In the genomic region with DNA sequence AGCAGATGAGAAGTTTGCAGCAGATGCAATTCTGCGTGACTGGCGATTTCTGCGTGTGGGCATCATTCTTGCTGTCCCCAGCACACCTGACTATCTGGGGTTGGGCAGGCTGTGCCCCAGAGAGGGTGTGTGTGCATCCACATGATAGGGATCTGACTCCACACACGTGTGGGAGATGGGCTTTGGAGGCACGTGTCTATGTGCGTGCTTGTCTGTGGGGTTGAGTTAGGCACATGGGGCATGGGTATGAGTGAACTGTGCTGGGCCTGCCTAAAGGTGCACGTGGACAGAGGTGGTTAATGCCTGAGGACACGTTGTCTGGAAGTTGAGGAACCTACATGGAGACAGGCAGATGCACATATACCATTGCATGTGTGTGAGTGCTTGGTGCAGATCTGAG, we compare ENCODE assay signal across 1 cellular context.
TF ChIP-seq lines count a peak whose summit lies in the region.

No MANE protein-coding gene starts in this region.

TF ChIP-seq in K562, 482 proteins besides CTCF, POLR2A, EP300 and RAD21:
- TF ChIP-seq ZNF224 (CRISPR knock-in tag; IDR thresholded peaks at IDR 0.05) (no peak), RUNX1 (IDR thresholded peaks at IDR 0.05; ENCODE audit: low read depth) (no peak), FOXJ3 (CRISPR knock-in tag; IDR thresholded peaks at IDR 0.05) (no peak), TRIM28 (IDR thresholded peaks at IDR 0.05) (no peak), TGIF2 (CRISPR knock-in tag; IDR thresholded peaks at IDR 0.05) (no peak), SAP30 (IDR thresholded peaks at IDR 0.05; ENCODE audit: borderline replicate concordance, insufficient read depth, low read depth, low read length, poor library complexity, severe bottlenecking) (no peak), STAT5B (CRISPR knock-in tag; IDR thresholded peaks at IDR 0.05) (no peak)
- TF ChIP-seq, protein P1, sequence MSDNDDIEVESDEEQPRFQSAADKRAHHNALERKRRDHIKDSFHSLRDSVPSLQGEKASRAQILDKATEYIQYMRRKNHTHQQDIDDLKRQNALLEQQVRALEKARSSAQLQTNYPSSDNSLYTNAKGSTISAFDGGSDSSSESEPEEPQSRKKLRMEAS (CRISPR knock-in tag; IDR thresholded peaks at IDR 0.05), result 0 out of 2 replicates have a peak, but pooled peaks have one; percentile 22
- TF ChIP-seq, protein P2, sequence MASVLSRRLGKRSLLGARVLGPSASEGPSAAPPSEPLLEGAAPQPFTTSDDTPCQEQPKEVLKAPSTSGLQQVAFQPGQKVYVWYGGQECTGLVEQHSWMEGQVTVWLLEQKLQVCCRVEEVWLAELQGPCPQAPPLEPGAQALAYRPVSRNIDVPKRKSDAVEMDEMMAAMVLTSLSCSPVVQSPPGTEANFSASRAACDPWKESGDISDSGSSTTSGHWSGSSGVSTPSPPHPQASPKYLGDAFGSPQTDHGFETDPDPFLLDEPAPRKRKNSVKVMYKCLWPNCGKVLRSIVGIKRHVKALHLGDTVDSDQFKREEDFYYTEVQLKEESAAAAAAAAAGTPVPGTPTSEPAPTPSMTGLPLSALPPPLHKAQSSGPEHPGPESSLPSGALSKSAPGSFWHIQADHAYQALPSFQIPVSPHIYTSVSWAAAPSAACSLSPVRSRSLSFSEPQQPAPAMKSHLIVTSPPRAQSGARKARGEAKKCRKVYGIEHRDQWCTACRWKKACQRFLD (CRISPR knock-in tag; IDR thresholded peaks at IDR 0.05), result no peak
- TF ChIP-seq, protein P3, sequence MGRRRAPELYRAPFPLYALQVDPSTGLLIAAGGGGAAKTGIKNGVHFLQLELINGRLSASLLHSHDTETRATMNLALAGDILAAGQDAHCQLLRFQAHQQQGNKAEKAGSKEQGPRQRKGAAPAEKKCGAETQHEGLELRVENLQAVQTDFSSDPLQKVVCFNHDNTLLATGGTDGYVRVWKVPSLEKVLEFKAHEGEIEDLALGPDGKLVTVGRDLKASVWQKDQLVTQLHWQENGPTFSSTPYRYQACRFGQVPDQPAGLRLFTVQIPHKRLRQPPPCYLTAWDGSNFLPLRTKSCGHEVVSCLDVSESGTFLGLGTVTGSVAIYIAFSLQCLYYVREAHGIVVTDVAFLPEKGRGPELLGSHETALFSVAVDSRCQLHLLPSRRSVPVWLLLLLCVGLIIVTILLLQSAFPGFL (CRISPR knock-in tag; IDR thresholded peaks at IDR 0.05), result no peak
- TF ChIP-seq, protein P4, sequence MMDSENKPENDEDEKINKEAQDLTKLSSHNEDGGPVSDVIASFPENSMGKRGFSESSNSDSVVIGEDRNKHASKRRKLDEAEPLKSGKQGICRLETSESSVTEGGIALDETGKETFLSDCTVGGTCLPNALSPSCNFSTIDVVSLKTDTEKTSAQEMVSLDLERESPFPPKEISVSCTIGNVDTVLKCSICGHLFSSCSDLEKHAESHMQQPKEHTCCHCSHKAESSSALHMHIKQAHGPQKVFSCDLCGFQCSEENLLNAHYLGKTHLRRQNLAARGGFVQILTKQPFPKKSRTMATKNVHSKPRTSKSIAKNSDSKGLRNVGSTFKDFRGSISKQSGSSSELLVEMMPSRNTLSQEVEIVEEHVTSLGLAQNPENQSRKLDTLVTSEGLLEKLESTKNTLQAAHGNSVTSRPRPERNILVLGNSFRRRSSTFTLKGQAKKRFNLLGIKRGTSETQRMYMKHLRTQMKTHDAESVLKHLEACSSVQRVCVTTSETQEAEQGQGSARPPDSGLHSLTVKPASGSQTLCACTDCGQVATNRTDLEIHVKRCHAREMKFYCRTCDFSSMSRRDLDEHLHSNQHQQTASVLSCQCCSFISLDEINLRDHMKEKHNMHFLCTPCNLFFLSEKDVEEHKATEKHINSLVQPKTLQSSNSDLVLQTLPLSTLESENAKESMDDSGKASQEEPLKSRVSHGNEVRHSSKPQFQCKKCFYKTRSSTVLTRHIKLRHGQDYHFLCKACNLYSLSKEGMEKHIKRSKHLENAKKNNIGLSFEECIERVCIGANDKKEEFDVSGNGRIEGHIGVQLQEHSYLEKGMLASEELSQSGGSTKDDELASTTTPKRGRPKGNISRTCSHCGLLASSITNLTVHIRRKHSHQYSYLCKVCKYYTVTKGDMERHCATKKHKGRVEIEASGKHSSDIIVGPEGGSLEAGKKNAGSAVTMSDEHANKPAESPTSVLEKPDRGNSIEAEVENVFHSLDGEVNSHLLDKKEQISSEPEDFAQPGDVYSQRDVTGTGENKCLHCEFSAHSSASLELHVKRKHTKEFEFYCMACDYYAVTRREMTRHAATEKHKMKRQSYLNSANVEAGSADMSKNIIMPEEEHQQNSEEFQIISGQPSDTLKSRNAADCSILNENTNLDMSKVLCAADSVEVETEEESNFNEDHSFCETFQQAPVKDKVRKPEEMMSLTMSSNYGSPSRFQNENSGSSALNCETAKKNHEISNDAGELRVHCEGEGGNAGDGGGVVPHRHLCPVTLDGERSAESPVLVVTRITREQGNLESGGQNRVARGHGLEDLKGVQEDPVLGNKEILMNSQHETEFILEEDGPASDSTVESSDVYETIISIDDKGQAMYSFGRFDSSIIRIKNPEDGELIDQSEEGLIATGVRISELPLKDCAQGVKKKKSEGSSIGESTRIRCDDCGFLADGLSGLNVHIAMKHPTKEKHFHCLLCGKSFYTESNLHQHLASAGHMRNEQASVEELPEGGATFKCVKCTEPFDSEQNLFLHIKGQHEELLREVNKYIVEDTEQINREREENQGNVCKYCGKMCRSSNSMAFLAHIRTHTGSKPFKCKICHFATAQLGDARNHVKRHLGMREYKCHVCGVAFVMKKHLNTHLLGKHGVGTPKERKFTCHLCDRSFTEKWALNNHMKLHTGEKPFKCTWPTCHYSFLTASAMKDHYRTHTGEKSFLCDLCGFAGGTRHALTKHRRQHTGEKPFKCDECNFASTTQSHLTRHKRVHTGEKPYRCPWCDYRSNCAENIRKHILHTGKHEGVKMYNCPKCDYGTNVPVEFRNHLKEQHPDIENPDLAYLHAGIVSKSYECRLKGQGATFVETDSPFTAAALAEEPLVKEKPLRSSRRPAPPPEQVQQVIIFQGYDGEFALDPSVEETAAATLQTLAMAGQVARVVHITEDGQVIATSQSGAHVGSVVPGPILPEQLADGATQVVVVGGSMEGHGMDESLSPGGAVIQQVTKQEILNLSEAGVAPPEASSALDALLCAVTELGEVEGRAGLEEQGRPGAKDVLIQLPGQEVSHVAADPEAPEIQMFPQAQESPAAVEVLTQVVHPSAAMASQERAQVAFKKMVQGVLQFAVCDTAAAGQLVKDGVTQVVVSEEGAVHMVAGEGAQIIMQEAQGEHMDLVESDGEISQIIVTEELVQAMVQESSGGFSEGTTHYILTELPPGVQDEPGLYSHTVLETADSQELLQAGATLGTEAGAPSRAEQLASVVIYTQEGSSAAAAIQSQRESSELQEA (IDR thresholded peaks at IDR 0.05; ENCODE audit: low read depth), result no peak
- TF ChIP-seq, protein P5, sequence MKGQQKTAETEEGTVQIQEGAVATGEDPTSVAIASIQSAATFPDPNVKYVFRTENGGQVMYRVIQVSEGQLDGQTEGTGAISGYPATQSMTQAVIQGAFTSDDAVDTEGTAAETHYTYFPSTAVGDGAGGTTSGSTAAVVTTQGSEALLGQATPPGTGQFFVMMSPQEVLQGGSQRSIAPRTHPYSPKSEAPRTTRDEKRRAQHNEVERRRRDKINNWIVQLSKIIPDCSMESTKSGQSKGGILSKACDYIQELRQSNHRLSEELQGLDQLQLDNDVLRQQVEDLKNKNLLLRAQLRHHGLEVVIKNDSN (CRISPR knock-in tag; IDR thresholded peaks at IDR 0.05), result 0 out of 2 replicates have a peak, but pooled peaks have one; percentile 10
- TF ChIP-seq, protein P6, sequence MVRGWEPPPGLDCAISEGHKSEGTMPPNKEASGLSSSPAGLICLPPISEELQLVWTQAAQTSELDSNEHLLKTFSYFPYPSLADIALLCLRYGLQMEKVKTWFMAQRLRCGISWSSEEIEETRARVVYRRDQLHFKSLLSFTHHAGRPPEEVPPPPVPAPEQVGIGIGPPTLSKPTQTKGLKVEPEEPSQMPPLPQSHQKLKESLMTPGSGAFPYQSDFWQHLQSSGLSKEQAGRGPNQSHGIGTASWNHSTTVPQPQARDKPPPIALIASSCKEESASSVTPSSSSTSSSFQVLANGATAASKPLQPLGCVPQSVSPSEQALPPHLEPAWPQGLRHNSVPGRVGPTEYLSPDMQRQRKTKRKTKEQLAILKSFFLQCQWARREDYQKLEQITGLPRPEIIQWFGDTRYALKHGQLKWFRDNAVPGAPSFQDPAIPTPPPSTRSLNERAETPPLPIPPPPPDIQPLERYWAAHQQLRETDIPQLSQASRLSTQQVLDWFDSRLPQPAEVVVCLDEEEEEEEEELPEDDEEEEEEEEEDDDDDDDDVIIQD (CRISPR knock-in tag; IDR thresholded peaks at IDR 0.05), result no peak
TF ChIP-seq in K562: peak in this region for 2.
